In the genomic region with DNA sequence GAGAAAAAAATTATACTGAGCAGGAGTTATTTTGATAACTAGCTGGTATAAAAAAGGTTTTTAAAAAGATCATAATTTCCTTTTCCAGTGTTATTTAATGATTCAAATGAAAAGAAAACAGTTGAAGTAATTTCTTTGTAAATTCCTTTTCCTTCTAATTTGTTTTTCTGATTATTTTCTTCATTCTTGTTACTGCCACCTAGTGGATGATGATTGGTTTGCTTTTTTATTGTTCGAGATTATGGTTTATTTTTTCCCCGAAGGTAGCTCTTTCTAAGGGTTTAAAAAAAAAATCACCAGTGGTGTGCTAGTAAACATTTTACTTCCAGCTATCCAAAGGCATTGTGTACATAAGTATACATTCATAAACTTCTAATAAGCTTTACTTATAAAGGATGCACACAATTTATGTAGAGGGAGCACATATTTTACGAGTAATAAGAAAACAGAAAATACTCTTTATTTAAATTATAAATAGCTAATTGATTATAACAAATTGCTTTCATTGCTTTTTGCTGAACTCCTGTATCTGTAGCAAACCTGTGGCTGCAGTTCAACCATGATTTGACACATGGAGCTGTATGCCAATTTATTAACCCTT, we compare ENCODE assay signal across 8 cellular contexts.
DNase-seq lines count a peak whose midpoint lies in the region; ATAC-seq and TF ChIP-seq lines count a peak whose summit lies in the region.

No MANE protein-coding gene starts in this region.

- H3K4me1 Mint-ChIP-seq in progenitor cell of endocrine pancreas (ENCODE audit: low read depth) = no peaks in the 10 kb centered on the region
- H3K4me1 Mint-ChIP-seq in stimulated activated memory B cell treated with anti-CD40 and anti-IgM and Interleukin-4, amounts not matched to agents 10 μg/mL and 1 μg/mL and 100 μg/mL, for 72 hours = no peaks in the 10 kb centered on the region

- peak; percentile 50 for TF ChIP-seq CTCF in GM06990 (IDR thresholded peaks at IDR 0.05; ENCODE audit: insufficient read depth, low read length, poor library complexity, severe bottlenecking)
- peak; percentile 68 for TF ChIP-seq CTCF in progenitor cell of endocrine pancreas (IDR thresholded peaks at IDR 0.05; ENCODE audit: unreplicated experiment)

- H3K4me3 ChIP-seq in GM06990 (replicated peaks; ENCODE audit: low read depth, low read length) = no peak overlapping the region

- H3K36me3 Mint-ChIP-seq in progenitor cell of endocrine pancreas (ENCODE audit: insufficient read depth) = no peaks in the 10 kb centered on the region
- H3K36me3 Mint-ChIP-seq in activated naive CD4-positive, alpha-beta T cell treated with anti-CD3 and anti-CD28 coated beads, Interleukin-2, amount 50 U/mL, for 72 hours = no peaks in the 10 kb centered on the region
- no peaks in the 10 kb centered on the region for H3K36me3 Mint-ChIP-seq in stimulated activated memory B cell treated with anti-CD40 and anti-IgM and Interleukin-4, amounts not matched to agents 10 μg/mL and 1 μg/mL and 100 μg/mL, for 72 hours

- H3K4me3 Mint-ChIP-seq in progenitor cell of endocrine pancreas (ENCODE audit: low read depth) = no peak overlapping the region
- H3K4me3 Mint-ChIP-seq in stimulated activated memory B cell treated with anti-CD40 and anti-IgM and Interleukin-4, amounts not matched to agents 10 μg/mL and 1 μg/mL and 100 μg/mL, for 72 hours = no peak overlapping the region

- no peak for ATAC-seq in HG02981 (IDR thresholded peaks at IDR 0.05; ENCODE audit: unreplicated experiment)
- ATAC-seq in activated naive CD4-positive, alpha-beta T cell treated with anti-CD3 and anti-CD28 coated beads, Interleukin-2, amount 50 U/mL, for 72 hours = no peak
- ATAC-seq in stimulated activated memory B cell treated with anti-CD40 and anti-IgM and Interleukin-4, amounts not matched to agents 10 μg/mL and 1 μg/mL and 100 μg/mL, for 72 hours = no peak
- no peak for ATAC-seq in HG02610 (IDR thresholded peaks at IDR 0.05; ENCODE audit: unreplicated experiment)

- no peak overlapping the region for H3K27ac Mint-ChIP-seq in progenitor cell of endocrine pancreas
- H3K27ac Mint-ChIP-seq in activated naive CD4-positive, alpha-beta T cell treated with anti-CD3 and anti-CD28 coated beads, Interleukin-2, amount 50 U/mL, for 72 hours = no peak overlapping the region
- H3K27ac Mint-ChIP-seq in stimulated activated memory B cell treated with anti-CD40 and anti-IgM and Interleukin-4, amounts not matched to agents 10 μg/mL and 1 μg/mL and 100 μg/mL, for 72 hours = no peak overlapping the region

- no peaks in the 10 kb centered on the region for H3K27me3 ChIP-seq in GM06990 (replicated peaks; ENCODE audit: control insufficient read depth, insufficient read depth, low read length)

- no peaks in the 10 kb centered on the region for H3K36me3 ChIP-seq in GM06990 (ENCODE audit: control insufficient read depth, insufficient read depth, low read length)

- H3K9me3 Mint-ChIP-seq in progenitor cell of endocrine pancreas (ENCODE audit: low read depth) = no peaks in the 10 kb centered on the region
- H3K9me3 Mint-ChIP-seq in activated naive CD4-positive, alpha-beta T cell treated with anti-CD3 and anti-CD28 coated beads, Interleukin-2, amount 50 U/mL, for 72 hours = no peaks in the 10 kb centered on the region
- no peaks in the 10 kb centered on the region for H3K9me3 Mint-ChIP-seq in stimulated activated memory B cell treated with anti-CD40 and anti-IgM and Interleukin-4, amounts not matched to agents 10 μg/mL and 1 μg/mL and 100 μg/mL, for 72 hours

- DNase-seq in GM06990 (ENCODE audit: extremely low read depth, insufficient read length) = no peak
- peak; percentile 26 for DNase-seq in NCI-H1694 treated with DMSO at 0.1 percent for 48 hours (lab: John Stamatoyannopoulos, UW)
- peak; percentile 18 for DNase-seq in dedifferentiated amniotic fluid mesenchymal stem cell (ENCODE audit: extremely low spot score)
- no peak for DNase-seq in progenitor cell of endocrine pancreas (ENCODE audit: low spot score, unreplicated experiment)
- no peak for DNase-seq in activated naive CD4-positive, alpha-beta T cell treated with anti-CD3 and anti-CD28 coated beads, Interleukin-2, amount 50 U/mL, for 72 hours (ENCODE audit: low spot score in 2 of 2)

- no peaks in the 10 kb centered on the region for H3K27me3 Mint-ChIP-seq in progenitor cell of endocrine pancreas
- H3K27me3 Mint-ChIP-seq in stimulated activated memory B cell treated with anti-CD40 and anti-IgM and Interleukin-4, amounts not matched to agents 10 μg/mL and 1 μg/mL and 100 μg/mL, for 72 hours = no peaks in the 10 kb centered on the region

Comparison
In these comparisons a context has a peak if more than half of its experiments do, and no peak if none do; other contexts are left out.
1. DNase-seq: peak in NCI-H1694 treated with DMSO at 0.1 percent for 48 hours (single experiment) and dedifferentiated amniotic fluid mesenchymal stem cell (single experiment); none in GM06990 (single experiment), progenitor cell of endocrine pancreas (single experiment) and activated naive CD4-positive, alpha-beta T cell treated with anti-CD3 and anti-CD28 coated beads, Interleukin-2, amount 50 U/mL, for 72 hours (0 of 2).